ENCODE assay signal across 26 cellular contexts in genomic region chr10:101619983-101620382, GRCh38.
"Had no signal": no experiment of that assay in that cellular context is flagged by ENCODE, and none has a peak within 500 bp of the region (broad histone marks: within the 10 kb centered on the region; RNA-seq: fewer than 3 reads in every experiment).

No MANE protein-coding gene starts in this region.

- DNase-seq: activated CD4-positive, alpha-beta T cell treated with anti-CD3 and anti-CD28 coated beads, Interleukin-2, amount 50 U/mL, for 1 hour; activated CD8-positive, alpha-beta T cell treated with anti-CD3 and anti-CD28 coated beads for 36 hours; activated naive CD8-positive, alpha-beta T cell treated with anti-CD3 and anti-CD28 coated beads for 36 hours; activated T-cell treated with anti-CD3 and anti-CD28 coated beads, Interleukin-2, amount 50 U/mL, for 4 hours; brain microvascular endothelial cell; central memory CD4-positive, alpha-beta T cell; esophagus squamous epithelium; foreskin melanocyte; left ventricle myocardium superior; mammary epithelial cell; naive B cell; nephron progenitor cell; nucleus accumbens; stimulated activated naive CD4-positive, alpha-beta T cell treated with Interleukin-2 at 50 U/mL for 16 hours; T-helper 9 cell; testis; transverse colon had no signal

- H3K9me3 Mint-ChIP-seq: activated CD8-positive, alpha-beta T cell treated with anti-CD3 and anti-CD28 coated beads for 36 hours; activated naive CD8-positive, alpha-beta T cell treated with anti-CD3 and anti-CD28 coated beads for 36 hours; activated T-cell treated with anti-CD3 and anti-CD28 coated beads, Interleukin-2, amount 50 U/mL, for 4 hours; activated T-helper 2 cell treated with anti-CD3 and anti-CD28 coated beads, Interferon-gamma antibody, Interleukin-2, Interleukin-4, amounts not matched to agents 10 μg/mL and 5 μg/mL and 100 μg/mL, durations not matched to agents 14 hours and 24 hours and 36 hours; naive B cell; T-helper 1 cell treated with Interleukin-12 subunit alpha and Interleukin-12 subunit beta and Interleukin-4 antibody, amounts not matched to agents 30 μg/mL and 1 μg/mL, for 36 hours had no signal

- H3K27ac Mint-ChIP-seq: activated CD8-positive, alpha-beta T cell treated with anti-CD3 and anti-CD28 coated beads for 36 hours; activated naive CD8-positive, alpha-beta T cell treated with anti-CD3 and anti-CD28 coated beads for 36 hours; activated T-helper 2 cell treated with anti-CD3 and anti-CD28 coated beads, Interferon-gamma antibody, Interleukin-2, Interleukin-4, amounts not matched to agents 10 μg/mL and 5 μg/mL and 100 μg/mL, durations not matched to agents 14 hours and 24 hours and 36 hours; mesothelial cell of epicardium; nephron progenitor cell; T-helper 1 cell treated with Interleukin-12 subunit alpha and Interleukin-12 subunit beta and Interleukin-4 antibody, amounts not matched to agents 30 μg/mL and 1 μg/mL, for 36 hours had no signal

- H3K9me3 ChIP-seq: ascending aorta, esophagus squamous epithelium, right atrium auricular region, testis, transverse colon had no signal

- H3K27me3 Mint-ChIP-seq: activated CD8-positive, alpha-beta T cell treated with anti-CD3 and anti-CD28 coated beads for 36 hours; activated naive CD8-positive, alpha-beta T cell treated with anti-CD3 and anti-CD28 coated beads for 36 hours; naive B cell had no signal

- H3K4me3 ChIP-seq: ascending aorta, esophagus squamous epithelium, right atrium auricular region, testis, transverse colon had no signal

- ATAC-seq: activated CD8-positive, alpha-beta T cell treated with anti-CD3 and anti-CD28 coated beads for 36 hours; activated T-cell treated with anti-CD3 and anti-CD28 coated beads, Interleukin-2, amount 50 U/mL, for 4 hours; left ventricle myocardium superior had no signal

- H3K36me3 ChIP-seq: brain microvascular endothelial cell had no signal

- H3K4me3 Mint-ChIP-seq: activated CD8-positive, alpha-beta T cell treated with anti-CD3 and anti-CD28 coated beads for 36 hours; activated naive CD8-positive, alpha-beta T cell treated with anti-CD3 and anti-CD28 coated beads for 36 hours; activated T-cell treated with anti-CD3 and anti-CD28 coated beads, Interleukin-2, amount 50 U/mL, for 4 hours; mesothelial cell of epicardium; nephron progenitor cell; T-helper 1 cell treated with Interleukin-12 subunit alpha and Interleukin-12 subunit beta and Interleukin-4 antibody, amounts not matched to agents 30 μg/mL and 1 μg/mL, for 36 hours had no signal

- H3K27me3 ChIP-seq: ascending aorta, brain microvascular endothelial cell, esophagus squamous epithelium, right atrium auricular region, testis, transverse colon had no signal

- H3K4me1 ChIP-seq: ascending aorta, parathyroid adenoma, transverse colon had no signal

- FAIRE-seq: islet of Langerhans, TTC549 had no signal

- H3K27ac ChIP-seq: ascending aorta, brain microvascular endothelial cell, epithelial cell of prostate, esophagus squamous epithelium, parathyroid adenoma, right atrium auricular region, testis, transverse colon had no signal

- H3K9ac ChIP-seq: parathyroid adenoma had no signal
